In genomic region chr3:183229177-183229576, GRCh38 we compare ENCODE assay signal across 28 cellular contexts.
"Had no signal": no experiment of that assay in that cellular context is flagged by ENCODE, and none has a peak within 500 bp of the region (broad histone marks: within the 10 kb centered on the region; RNA-seq: fewer than 3 reads in every experiment).

No MANE protein-coding gene starts in this region.

- H3K27ac ChIP-seq: left ventricle myocardium inferior, neural progenitor cell, neutrophil, ovary, right atrium auricular region, skin epidermis, tibial nerve, uterus had no signal

- H3K4me3 Mint-ChIP-seq: immature natural killer cell; mesothelial cell of epicardium; naive B cell; natural killer cell; nephron progenitor cell; neural progenitor cell; stimulated activated naive B cell treated with anti-CD40 and anti-IgM and Interleukin-4, amounts not matched to agents 10 μg/mL and 1 μg/mL and 100 μg/mL, for 72 hours; type B pancreatic cell had no signal

- H3K27ac Mint-ChIP-seq: immature natural killer cell; mesothelial cell of epicardium; naive B cell; natural killer cell; nephron progenitor cell; neural progenitor cell; progenitor cell of endocrine pancreas; stimulated activated naive B cell treated with anti-CD40 and anti-IgM and Interleukin-4, amounts not matched to agents 10 μg/mL and 1 μg/mL and 100 μg/mL, for 72 hours; type B pancreatic cell had no signal

- H3K4me2 ChIP-seq: neural progenitor cell had no signal

- ATAC-seq: natural killer cell; sciatic nerve; stimulated activated naive B cell treated with anti-CD40 and anti-IgM and Interleukin-4, amounts not matched to agents 10 μg/mL and 1 μg/mL and 100 μg/mL, for 72 hours; stimulated activated naive CD8-positive, alpha-beta T cell treated with anti-CD3 and anti-CD28 coated beads, Interleukin-15, Interleukin-2, amounts not matched to agents 100 U/mL and 50 U/mL, for 24 hours had no signal

- H3K9me3 ChIP-seq: left ventricle myocardium inferior, neutrophil, ovary, right atrium auricular region, tibial nerve, uterus had no signal

- H2AFZ ChIP-seq: neural progenitor cell had no signal

- H3K4me3 ChIP-seq: left ventricle myocardium inferior, lung, neural progenitor cell, ovary, right atrium auricular region, skin epidermis, tibial nerve, uterus had no signal

- FAIRE-seq: islet of Langerhans had no signal

- H3K36me3 Mint-ChIP-seq: immature natural killer cell, mesothelial cell of epicardium, naive B cell, natural killer cell, neural progenitor cell had no signal

- H3K36me3 ChIP-seq: left ventricle myocardium inferior, neural progenitor cell, neutrophil, ovary, right atrium auricular region, tibial nerve, uterus had no signal

- H3K9me3 Mint-ChIP-seq: immature natural killer cell, mesothelial cell of epicardium, natural killer cell, nephron progenitor cell, type B pancreatic cell had no signal

- H3K4me1 ChIP-seq: neural progenitor cell, right atrium auricular region, uterus had no signal

- H3K27me3 Mint-ChIP-seq: progenitor cell of endocrine pancreas had no signal

- H3K27me3 ChIP-seq: neural progenitor cell, neutrophil, ovary, right atrium auricular region, tibial nerve, uterus had no signal

- H3K4me1 Mint-ChIP-seq: mesothelial cell of epicardium, nephron progenitor cell, neural progenitor cell had no signal

- DNase-seq: hypothalamus; immature natural killer cell; left ventricle myocardium inferior; mesendoderm; naive B cell; natural killer cell; nephron progenitor cell; occipital lobe; ovary; stimulated activated CD4-positive, alpha-beta T cell treated with anti-CD3 and anti-CD28 coated beads, Interleukin-12 subunit alpha, Interleukin-12 subunit beta, amount 100 ng/mL, for 4 hours; stimulated activated CD4-positive, alpha-beta T cell treated with anti-CD3 and anti-CD28 coated beads, Interleukin-15, amount 100 ng/mL, for 24 hours; stimulated activated CD4-positive, alpha-beta T cell treated with anti-CD3 and anti-CD28 coated beads, Interleukin-2, amount 100 ng/mL, for 24 hours; stimulated activated CD4-positive, alpha-beta T cell treated with anti-CD3 and anti-CD28 coated beads, Interleukin-4, amount 100 ng/mL, for 1 hour; stimulated activated naive B cell treated with anti-CD40 and anti-IgM and Interleukin-4, amounts not matched to agents 10 μg/mL and 1 μg/mL and 100 μg/mL, for 72 hours; stimulated activated naive CD8-positive, alpha-beta T cell treated with anti-CD3 and anti-CD28 coated beads, Interleukin-15, Interleukin-2, amounts not matched to agents 100 U/mL and 50 U/mL, for 24 hours; substantia nigra; uterus had no signal

- H3K9ac ChIP-seq: neural progenitor cell had no signal
